Comparison of ENCODE assay signal across 15 cellular contexts in genomic region chr5:151130235-151130921, GRCh38. TPM values are rescaled to one million over a fixed set of nuclear protein-coding genes. Genes with fewer than 3 reads are reported as not detected.
A peak's percentile ranks its signal among the peaks of the same experiment; 100 is the strongest.
DNase-seq lines count a peak whose midpoint lies in the region; ATAC-seq, FAIRE-seq and TF ChIP-seq lines count a peak whose summit lies in the region.
"Had no signal": no experiment of that assay in that cellular context is flagged by ENCODE, and none has a peak within 500 bp of the region (broad histone marks: within the 10 kb centered on the region; RNA-seq: fewer than 3 reads in every experiment).

No MANE protein-coding gene starts in this region.

- in situ Hi-C loops in HepG2 (cut with HindIII; ENCODE audit: extremely low pct_ligation_motif_present, low pct_unique_long_range_greater_than_20kb): no loop called here

- ATAC-seq in HepG2 (no peak), right lobe of liver (no peak), WTC11 (no peak), naive B cell (ENCODE audit: low read depth in 2 of 2) (no peak)

- H3K27me3 Mint-ChIP-seq in WTC11 (ENCODE audit: low read depth) (no peaks in the 10 kb centered on the region), naive B cell (no peaks in the 10 kb centered on the region)

- no peak for DNase-seq in HepG2 (ENCODE audit: low spot score)
- DNase-seq in right lobe of liver: no peak
- no peak for DNase-seq in WTC11 (ENCODE audit: low spot score)
- no peak for DNase-seq in naive B cell
- DNase-seq in NCI-H1436 treated with DMSO at 0.1 percent for 48 hours (lab: John Stamatoyannopoulos, UW): no peak
- no peak for DNase-seq in NCI-H69 (lab: John Stamatoyannopoulos, UW)
- no peak for DNase-seq in NCI-H2107 (lab: John Stamatoyannopoulos, UW)
- DNase-seq: hypothalamus, kidney glomerular epithelial cell, midbrain, NCI-H1694 treated with DMSO at 0.1 percent for 48 hours had no signal

- intact Hi-C loops in HepG2 (cut with micrococcal nuclease; ENCODE audit: unreplicated experiment): no loop called here
- intact Hi-C loops in right lobe of liver (cut with DNase I): loop anchor here in 1 of 2 donors (5.0 kb wide), 1 partner anchor 37 kb away; no protein-coding TSS in a partner anchor

- no peak overlapping the region for H3K4me2 ChIP-seq in HepG2 (ENCODE audit: low read depth, low read length)

- H3K36me3 ChIP-seq in HepG2 (replicated peaks in 1 of 2; ENCODE audit: control insufficient read depth in 1 of 2, insufficient read depth in 2 of 2, low read length in 2 of 2): peaks cover 30 to 83% of the 10 kb centered on the region in 2 experiments
- peaks cover 0 to 87% (median 45%) of the 10 kb centered on the region in 4 donors for H3K36me3 ChIP-seq in right lobe of liver

- no peaks in the 10 kb centered on the region; the same call in 1 of the 2 replicates for H4K20me1 ChIP-seq in HepG2 (ENCODE audit: insufficient read depth, low read length)

- CTCF ChIA-PET in HepG2 (lab: Yijun Ruan, JAX; ENCODE audit: low intra/inter-chr PET ratio, low total read pairs) (no interaction called here), WTC11 (lab: Charles Lee) (interaction anchor here (0.6 to 1.8 kb wide), 4 partner anchors 35 to 118 kb away, joined by 3 to 10 read pairs (median 4); no protein-coding TSS in a partner anchor)

- TF ChIP-seq POLR2A in HepG2 (IDR thresholded peaks at IDR 0.05; ENCODE audit: insufficient read depth in 1 of 2, low read depth in 2 of 2, low read length in 2 of 2): no peak
- TF ChIP-seq POLR2A in right lobe of liver (IDR thresholded peaks at IDR 0.05): no peak

- H3K4me1 Mint-ChIP-seq in WTC11 (peaks cover 3% of the 10 kb centered on the region; the same call in 1 of the 2 replicates), naive B cell (peaks cover 81 to 96% (median 89%) of the 10 kb centered on the region in 3 donors)

- TF ChIP-seq RAD21 in HepG2 (CRISPR knock-in tag; IDR thresholded peaks at IDR 0.05): no peak

- H3K27ac ChIP-seq in HepG2 (ENCODE audit: extremely low read length, insufficient read depth, low read length) (no peak overlapping the region), right lobe of liver (no peak overlapping the region)
- H3K27ac ChIP-seq: right atrium auricular region, RWPE1 had no signal

- H3K4me3 ChIP-seq in HepG2 (replicated peaks in 1 of 3; ENCODE audit: insufficient read depth in 1 of 3, low read depth in 2 of 3, low read length in 3 of 3): no peak overlapping the region
- H3K4me3 ChIP-seq in right lobe of liver: no peak overlapping the region
- H3K4me3 ChIP-seq: right atrium auricular region had no signal

- H3K27me3 ChIP-seq in HepG2 (ENCODE audit: control insufficient read depth in 1 of 2, insufficient read depth in 2 of 2, low read length in 2 of 2) (no peaks in the 10 kb centered on the region), right lobe of liver (no peaks in the 10 kb centered on the region)
- H3K27me3 ChIP-seq: right atrium auricular region had no signal

- peaks cover 52% of the 10 kb centered on the region for H3K36me3 Mint-ChIP-seq in WTC11
- H3K36me3 Mint-ChIP-seq in naive B cell: peaks cover 29 to 62% of the 10 kb centered on the region in 2 donors

- no peaks in the 10 kb centered on the region for H3K79me2 ChIP-seq in HepG2 (ENCODE audit: insufficient read depth, low read length)

- H3K27ac Mint-ChIP-seq in WTC11: no peak overlapping the region
- peak overlapping the region; percentile 53 to 97 (median 88) for H3K27ac Mint-ChIP-seq in naive B cell

- H3K4me3 Mint-ChIP-seq in WTC11 (no peak overlapping the region), naive B cell (peak overlapping the region in 2 of 8 donors; percentile 10 to 29)

- no peak overlapping the region for H3K9ac ChIP-seq in HepG2 (ENCODE audit: insufficient read depth, low read depth, low read length)

- TF ChIP-seq EP300 in HepG2 (IDR thresholded peaks at IDR 0.05; ENCODE audit: low read depth in 2 of 2, low read length in 2 of 2): no peak
- TF ChIP-seq EP300 in HepG2 (CRISPR knock-in tag; IDR thresholded peaks at IDR 0.05; ENCODE audit: borderline replicate concordance): no peak

- H3K4me1 ChIP-seq in HepG2 (ENCODE audit: insufficient read depth, low read length) (0 out of 2 replicates have a peak, but pooled peaks cover 4% of the 10 kb centered on the region), right lobe of liver (peaks cover 0 to 3% (median 0%) of the 10 kb centered on the region in 4 donors)

- no peak overlapping the region for H2AFZ ChIP-seq in HepG2 (ENCODE audit: low read length)

- POLR2A ChIA-PET in HepG2 (lab: Yijun Ruan, JAX) (no interaction called here), WTC11 (lab: Charles Lee) (no interaction called here)

- no peak for TF ChIP-seq CTCF in HepG2 (CRISPR knock-in tag; IDR thresholded peaks at IDR 0.05)
- no peak for TF ChIP-seq CTCF in right lobe of liver (IDR thresholded peaks at IDR 0.05)
- TF ChIP-seq CTCF in WTC11 (IDR thresholded peaks at IDR 0.05): no peak

- FAIRE-seq in HepG2 (lab: Jason Lieb, UNC): no peak
- FAIRE-seq: endometrium, GM19239 had no signal

- BruUV-seq in HepG2 (replicated peaks; lab: Mats Ljungman, UMichigan): no TSS peak

- H3K9me3 Mint-ChIP-seq in WTC11 (no peaks in the 10 kb centered on the region), naive B cell (no peaks in the 10 kb centered on the region)

- H3K9me3 ChIP-seq in HepG2 (ENCODE audit: low read length) (no peaks in the 10 kb centered on the region), right lobe of liver (no peaks in the 10 kb centered on the region)
- H3K9me3 ChIP-seq: right atrium auricular region had no signal

- WGBS in HepG2 (ENCODE audit: low lambda C conversion rate): 97% methylated on average over 5 of the region's 8 CpGs
- WGBS in right lobe of liver (ENCODE audit: insufficient coverage, low coverage, low lambda C conversion rate, missing lambda C conversion rate): 100% methylated on average over 3 of the region's 8 CpGs

TF ChIP-seq in HepG2, 621 proteins besides CTCF, POLR2A, EP300 and RAD21 (continues in another document):
- peak; percentile 75; the same call in 1 of the 2 replicates for TF ChIP-seq ZNF121 (CRISPR knock-in tag; IDR thresholded peaks at IDR 0.05)

TF ChIP-seq in WTC11, 78 proteins besides CTCF, POLR2A, EP300 and RAD21 (continues in another document):
- TF ChIP-seq ZNF121 (CRISPR knock-in tag; IDR thresholded peaks at IDR 0.05): peak; percentile 41; the same call in 1 of the 2 replicates

RNA-seq across cellular contexts. Expression of gene ANXA6, which starts 27.2 kb away (rescaled TPM):
- total RNA-seq in HepG2 (2016; rRNA removed; fragmentation: Illumina TruSeq; extraction: Trizol) (125 and 154 TPM in 2 replicates), right lobe of liver (100 to 1,000 TPM; 143 to 236 (median 165) TPM), WTC11 (2021) (92.8 to 95.4 TPM (median 92.9 TPM) in 3 replicates)
- 13.0 and 15.5 TPM in 2 replicates for total RNA-seq in HepG2 (2016; cell fraction: cytosol; rRNA removed; fragmentation: Illumina TruSeq; extraction: Trizol; ENCODE audit: low read depth)
- total RNA-seq in HepG2 (2016; cell fraction: insoluble cytoplasmic fraction; rRNA removed; fragmentation: Illumina TruSeq; extraction: Trizol): 125 and 156 TPM in 2 replicates
- total RNA-seq in HepG2 (2016; cell fraction: membrane; rRNA removed; fragmentation: Illumina TruSeq; extraction: Trizol): 28.1 and 29.3 TPM in 2 replicates
- total RNA-seq in HepG2 (2016; cell fraction: nucleus; rRNA removed; fragmentation: Illumina TruSeq; extraction: Trizol): 84.2 and 86.1 TPM in 2 replicates
- polyA plus RNA-seq in HepG2 (2011; rRNA removed) (103 and 120 TPM in 2 replicates), naive B cell (ENCODE audit: low read depth in 6 of 6) (100 to 1,000 TPM; 183 to 442 (median 326) TPM)
- 124 and 134 TPM in 2 replicates for polyA plus RNA-seq in HepG2 (2011; cell fraction: cytosol; rRNA removed)
- 132 and 143 TPM in 2 replicates for polyA plus RNA-seq in HepG2 (2011; cell fraction: nucleus; rRNA removed)
- 69.6 and 82.1 TPM in 2 replicates for polyA plus RNA-seq in HepG2 (2012)
- 9.6 and 11.8 TPM in 2 replicates for polyA plus RNA-seq in HepG2 (2016; cell fraction: cytosol; fragmentation: Illumina TruSeq; extraction: Trizol; ENCODE audit: low read depth)
- polyA plus RNA-seq in HepG2 (2016; cell fraction: insoluble cytoplasmic fraction; fragmentation: Illumina TruSeq; extraction: Trizol; ENCODE audit: low read depth): 126 and 134 TPM in 2 replicates
- 18.1 and 19.2 TPM in 2 replicates for polyA plus RNA-seq in HepG2 (2016; cell fraction: membrane; fragmentation: Illumina TruSeq; extraction: Trizol; ENCODE audit: low read depth)
- 81.8 and 98.3 TPM in 2 replicates for polyA plus RNA-seq in HepG2 (2016; cell fraction: nucleus; fragmentation: Illumina TruSeq; extraction: Trizol; ENCODE audit: insufficient read depth, low read depth)
- polyA minus RNA-seq in HepG2 (2011; rRNA and poly(A)+ RNA removed; ENCODE audit: low replicate concordance): 67.1 and 157 TPM in 2 replicates
- polyA minus RNA-seq in HepG2 (2011; cell fraction: cytosol; rRNA and poly(A)+ RNA removed): 96.9 and 110 TPM in 2 replicates
- 81.6 and 116 TPM in 2 replicates for polyA minus RNA-seq in HepG2 (2011; cell fraction: nucleus; rRNA and poly(A)+ RNA removed)

RNA-seq across cellular contexts. Expression of gene TNIP1, which starts 49.5 kb away (rescaled TPM):
- total RNA-seq in HepG2 (2016; rRNA removed; fragmentation: Illumina TruSeq; extraction: Trizol) (26.2 and 29.8 TPM in 2 replicates), right lobe of liver (100 to 1,000 TPM in 1 of 6 experiments, 10 to 100 TPM in 5; 70.1 to 155 (median 79.1) TPM), WTC11 (2021) (41.1 to 48.9 TPM (median 47.0 TPM) in 3 replicates)
- total RNA-seq in HepG2 (2016; cell fraction: cytosol; rRNA removed; fragmentation: Illumina TruSeq; extraction: Trizol; ENCODE audit: low read depth): 11.3 and 13.0 TPM in 2 replicates
- 22.8 and 24.5 TPM in 2 replicates for total RNA-seq in HepG2 (2016; cell fraction: insoluble cytoplasmic fraction; rRNA removed; fragmentation: Illumina TruSeq; extraction: Trizol)
- 28.9 and 33.7 TPM in 2 replicates for total RNA-seq in HepG2 (2016; cell fraction: membrane; rRNA removed; fragmentation: Illumina TruSeq; extraction: Trizol)
- total RNA-seq in HepG2 (2016; cell fraction: nucleus; rRNA removed; fragmentation: Illumina TruSeq; extraction: Trizol): 16.2 and 22.2 TPM in 2 replicates
- polyA plus RNA-seq in HepG2 (2011; rRNA removed) (45.9 and 48.7 TPM in 2 replicates), naive B cell (ENCODE audit: low read depth in 6 of 6) (10 to 100 TPM; 36.2 to 68.2 (median 55.5) TPM)
- 40.8 and 45.3 TPM in 2 replicates for polyA plus RNA-seq in HepG2 (2011; cell fraction: cytosol; rRNA removed)
- 57.3 and 59.8 TPM in 2 replicates for polyA plus RNA-seq in HepG2 (2011; cell fraction: nucleus; rRNA removed)
- polyA plus RNA-seq in HepG2 (2012): 52.5 and 57.8 TPM in 2 replicates
- polyA plus RNA-seq in HepG2 (2016; cell fraction: cytosol; fragmentation: Illumina TruSeq; extraction: Trizol; ENCODE audit: low read depth): 16.8 and 17.8 TPM in 2 replicates
- 26.4 and 35.7 TPM in 2 replicates for polyA plus RNA-seq in HepG2 (2016; cell fraction: insoluble cytoplasmic fraction; fragmentation: Illumina TruSeq; extraction: Trizol; ENCODE audit: low read depth)
- 31.5 and 33.1 TPM in 2 replicates for polyA plus RNA-seq in HepG2 (2016; cell fraction: membrane; fragmentation: Illumina TruSeq; extraction: Trizol; ENCODE audit: low read depth)
- 29.8 and 34.0 TPM in 2 replicates for polyA plus RNA-seq in HepG2 (2016; cell fraction: nucleus; fragmentation: Illumina TruSeq; extraction: Trizol; ENCODE audit: insufficient read depth, low read depth)
- 45.2 and 73.0 TPM in 2 replicates for polyA minus RNA-seq in HepG2 (2011; rRNA and poly(A)+ RNA removed; ENCODE audit: low replicate concordance)
- polyA minus RNA-seq in HepG2 (2011; cell fraction: cytosol; rRNA and poly(A)+ RNA removed): 45.8 and 51.1 TPM in 2 replicates
- 50.0 and 60.3 TPM in 2 replicates for polyA minus RNA-seq in HepG2 (2011; cell fraction: nucleus; rRNA and poly(A)+ RNA removed)

Comparison
In these comparisons a context has a peak if more than half of its experiments do, and no peak if none do; other contexts are left out.
1. Of the 50 proteins assayed by ChIP-seq in both HepG2 and WTC11: peak only in HepG2: none; only in WTC11: none; in both: ZNF121; in neither: 49.